Comparison of ENCODE assay signal across 1 cellular context in the genomic region with DNA sequence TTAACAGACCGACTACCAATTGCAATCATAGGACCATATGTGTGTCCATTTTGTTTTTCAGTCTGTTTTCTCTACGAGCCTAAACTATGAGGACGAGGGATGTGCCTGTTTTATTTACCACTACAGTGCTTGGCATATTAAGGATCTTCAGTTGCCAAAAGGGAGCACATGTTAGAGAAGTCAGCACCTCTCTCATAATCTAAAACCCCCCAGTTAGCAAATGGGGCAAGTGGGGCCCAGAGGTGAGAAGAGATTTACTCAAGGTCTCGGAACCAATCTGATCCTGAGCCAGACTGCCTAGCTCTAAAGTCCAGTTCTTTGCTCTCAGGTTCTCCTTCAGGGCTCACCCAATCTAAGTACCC.
TF ChIP-seq lines count a peak whose summit lies in the region.

No MANE protein-coding gene starts in this region.

TF ChIP-seq in H1, 55 proteins besides CTCF, POLR2A, EP300 and RAD21:
- TF ChIP-seq SUZ12 (IDR thresholded peaks at IDR 0.05; ENCODE audit: low read length) (0 out of 2 replicates have a peak, but pooled peaks have one; percentile 20), POLR2AphosphoS5 (IDR thresholded peaks at IDR 0.05; ENCODE audit: low read depth, low read length) (no peak)
